Comparison of ENCODE assay signal across 10 cellular contexts in the genomic region with DNA sequence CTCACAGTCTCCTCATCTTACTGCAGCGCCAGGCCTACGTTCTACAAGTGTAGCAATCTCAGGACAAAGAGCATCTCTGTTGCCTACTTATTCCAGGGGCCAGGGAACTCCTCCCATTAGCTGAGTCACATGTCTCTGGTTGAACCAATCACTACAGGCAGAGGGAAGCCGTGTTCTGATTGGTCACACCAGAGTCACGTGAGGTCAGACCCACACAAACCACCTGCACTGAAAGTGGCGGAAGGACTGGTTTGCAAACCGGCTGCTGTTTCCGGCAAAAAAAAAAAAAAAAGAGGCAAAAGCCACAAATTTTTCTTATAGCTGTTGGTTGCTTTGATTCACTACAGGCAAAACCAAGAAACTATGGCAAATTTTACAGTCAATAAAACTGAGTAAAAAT. TPM values are rescaled to one million over a fixed set of nuclear protein-coding genes. Genes with fewer than 3 reads are reported as not detected.
DNase-seq lines count a peak whose midpoint lies in the region; TF ChIP-seq lines count a peak whose summit lies in the region.
"Had no signal": no experiment of that assay in that cellular context is flagged by ENCODE, and none has a peak within 500 bp of the region (broad histone marks: within the 10 kb centered on the region; RNA-seq: fewer than 3 reads in every experiment).

No MANE protein-coding gene starts in this region.

- no peaks in the 10 kb centered on the region for H3K9me3 ChIP-seq in SJCRH30 (replicated peaks)

- H3K27ac ChIP-seq in SJCRH30, result no peak overlapping the region
- H3K27ac ChIP-seq: HL-60 had no signal

- no peak overlapping the region for H3K4me3 Mint-ChIP-seq in activated naive CD4-positive, alpha-beta T cell treated with anti-CD3 and anti-CD28 coated beads for 36 hours
- no peak overlapping the region for H3K4me3 Mint-ChIP-seq in osteocyte (ENCODE audit: unreplicated experiment)

- H3K27ac Mint-ChIP-seq in activated naive CD4-positive, alpha-beta T cell treated with anti-CD3 and anti-CD28 coated beads for 36 hours, result no peak overlapping the region
- no peak overlapping the region for H3K27ac Mint-ChIP-seq in osteocyte (ENCODE audit: unreplicated experiment)

- CTCF ChIA-PET in activated naive CD4-positive, alpha-beta T cell treated with anti-CD3 and anti-CD28 coated beads for 36 hours (lab: Charles Lee), result no interaction called here

- peak; percentile 47 for DNase-seq in DMS53 (lab: John Stamatoyannopoulos, UW)
- no peak for DNase-seq in DMS53 treated with DMSO at 0.1 percent for 48 hours (lab: John Stamatoyannopoulos, UW; ENCODE audit: unreplicated experiment)
- peak; percentile 66 to 79 for DNase-seq in SJCRH30
- DNase-seq in activated naive CD4-positive, alpha-beta T cell treated with anti-CD3 and anti-CD28 coated beads for 36 hours, result peak; percentile 40
- peak; percentile 12 for DNase-seq in stimulated activated CD8-positive, alpha-beta memory T cell treated with anti-CD3 and anti-CD28 coated beads, Interleukin-4, amount 100 ng/mL, for 24 hours (ENCODE audit: low read depth)
- DNase-seq in osteocyte (ENCODE audit: extremely low spot score, unreplicated experiment), result no peak
- DNase-seq in islet precursor cell, result no peak
- DNase-seq in GOT3 (lab: John Stamatoyannopoulos, UW), result no peak
- DNase-seq: 8988T had no signal

- no peaks in the 10 kb centered on the region for H3K27me3 ChIP-seq in SJCRH30

- no peaks in the 10 kb centered on the region for H3K4me1 ChIP-seq in SJCRH30

- no peaks in the 10 kb centered on the region for H3K36me3 ChIP-seq in SJCRH30

- no peak for TF ChIP-seq CTCF in osteocyte (IDR thresholded peaks at IDR 0.05)

- no peak overlapping the region for H3K4me3 ChIP-seq in SJCRH30

- intact Hi-C loops in activated naive CD4-positive, alpha-beta T cell treated with anti-CD3 and anti-CD28 coated beads for 36 hours (cut with micrococcal nuclease), result no loop called here

- H3K4me1 Mint-ChIP-seq in activated naive CD4-positive, alpha-beta T cell treated with anti-CD3 and anti-CD28 coated beads for 36 hours (ENCODE audit: low read depth), result no peaks in the 10 kb centered on the region
- H3K4me1 Mint-ChIP-seq in osteocyte (ENCODE audit: unreplicated experiment), result no peaks in the 10 kb centered on the region

- H3K27me3 Mint-ChIP-seq in activated naive CD4-positive, alpha-beta T cell treated with anti-CD3 and anti-CD28 coated beads for 36 hours (ENCODE audit: low read depth), result no peaks in the 10 kb centered on the region
- H3K27me3 Mint-ChIP-seq in osteocyte (ENCODE audit: unreplicated experiment), result peaks cover 2% of the 10 kb centered on the region

- no peaks in the 10 kb centered on the region for H3K36me3 Mint-ChIP-seq in activated naive CD4-positive, alpha-beta T cell treated with anti-CD3 and anti-CD28 coated beads for 36 hours (ENCODE audit: low read depth)
- H3K36me3 Mint-ChIP-seq in osteocyte (ENCODE audit: unreplicated experiment), result no peaks in the 10 kb centered on the region

- H3K9me3 Mint-ChIP-seq in activated naive CD4-positive, alpha-beta T cell treated with anti-CD3 and anti-CD28 coated beads for 36 hours, result no peaks in the 10 kb centered on the region
- no peaks in the 10 kb centered on the region for H3K9me3 Mint-ChIP-seq in osteocyte (ENCODE audit: unreplicated experiment)

RNA-seq across cellular contexts. Expression of gene USP14, which starts 21.9 kb away (rescaled TPM):
- 23.1 and 24.9 TPM in 2 replicates for total RNA-seq in SJCRH30 (2014; rRNA removed; shearing (Covaris generic))
- total RNA-seq in activated naive CD4-positive, alpha-beta T cell treated with anti-CD3 and anti-CD28 coated beads for 36 hours, result 10 to 100 TPM; 90.0 to 96.6 TPM
- 59.7 and 61.9 TPM in 2 replicates for total RNA-seq in osteocyte

Comparison
In these comparisons a context has a peak if more than half of its experiments do, and no peak if none do; other contexts are left out.
1. DNase-seq: peak in DMS53 (single experiment), SJCRH30 (2 of 2), activated naive CD4-positive, alpha-beta T cell treated with anti-CD3 and anti-CD28 coated beads for 36 hours (single experiment) and stimulated activated CD8-positive, alpha-beta memory T cell treated with anti-CD3 and anti-CD28 coated beads, Interleukin-4, amount 100 ng/mL, for 24 hours (single experiment); none in DMS53 treated with DMSO at 0.1 percent for 48 hours (single experiment), osteocyte (single experiment), islet precursor cell (single experiment) and GOT3 (single experiment).